36 cellular contexts compared by ENCODE assay signal in genomic region chr17:6572997-6573396, GRCh38.
"Had no signal": no experiment of that assay in that cellular context is flagged by ENCODE, and none has a peak within 500 bp of the region (broad histone marks: within the 10 kb centered on the region; RNA-seq: fewer than 3 reads in every experiment).

No MANE protein-coding gene starts in this region.

- DNase-seq: activated CD4-positive, alpha-beta memory T cell treated with anti-CD3 and anti-CD28 coated beads for 36 hours; activated CD4-positive, alpha-beta T cell treated with anti-CD3 and anti-CD28 coated beads for 36 hours; activated CD4-positive, alpha-beta T cell treated with anti-CD3 and anti-CD28 coated beads, Interleukin-2, amount 10 ng/mL, durations not matched to agents 24 days and 14 days; activated CD4-positive, CD25-positive, alpha-beta regulatory T cell; activated CD4-positive, CD25-positive, alpha-beta regulatory T cell treated with anti-CD3 and anti-CD28 coated beads, Interleukin-2, amount 50 U/mL, for 72 hours; activated CD8-positive, alpha-beta memory T cell treated with anti-CD3 and anti-CD28 coated beads, Interleukin-2, amount 10 ng/mL, durations not matched to agents 7 days and 5 days; activated CD8-positive, alpha-beta memory T cell treated with anti-CD3 and anti-CD28 coated beads, Interleukin-2, amount 50 U/mL, for 4 hours; activated CD8-positive, alpha-beta T cell treated with anti-CD3 and anti-CD28 coated beads, Interleukin-2, amount 10 ng/mL, durations not matched to agents 7 days and 5 days; activated effector memory CD4-positive, alpha-beta T cell treated with anti-CD3 and anti-CD28 coated beads, Interleukin-2, amount 50 U/mL, for 16 hours; activated naive CD4-positive, alpha-beta T cell treated with anti-CD3 and anti-CD28 coated beads for 36 hours; activated naive CD8-positive, alpha-beta T cell treated with anti-CD3 and anti-CD28 coated beads for 36 hours; activated naive CD8-positive, alpha-beta T cell treated with anti-CD3 and anti-CD28 coated beads, Interleukin-2, amount 50 U/mL, for 24 hours; activated T-cell treated with anti-CD3 and anti-CD28 coated beads, Interleukin-2, amount 50 U/mL, for 1 hour; activated T-cell treated with anti-CD3 and anti-CD28 coated beads, Interleukin-2, amount 50 U/mL, for 48 hours; adrenal gland; amygdala; aorta; body of pancreas; caudate nucleus; cortex of kidney; dermis blood vessel endothelial cell; effector CD4-positive, alpha-beta T cell; effector memory CD8-positive, alpha-beta T cell; erythroblast; foreskin keratinocyte; gastrocnemius medialis; T-helper 1 cell; T-helper 17 cell; T1000; WERI-Rb-1 had no signal

- FAIRE-seq: colon had no signal

- H3K36me3 ChIP-seq: adrenal gland, gastrocnemius medialis had no signal

- H3K4me3 Mint-ChIP-seq: activated CD4-positive, alpha-beta memory T cell treated with anti-CD3 and anti-CD28 coated beads for 36 hours; activated CD4-positive, alpha-beta T cell treated with anti-CD3 and anti-CD28 coated beads for 36 hours; activated CD4-positive, alpha-beta T cell treated with anti-CD3 and anti-CD28 coated beads, Interleukin-2, amount 10 ng/mL, durations not matched to agents 24 days and 14 days; activated CD8-positive, alpha-beta memory T cell treated with anti-CD3 and anti-CD28 coated beads, Interleukin-2, amount 10 ng/mL, durations not matched to agents 7 days and 5 days; activated CD8-positive, alpha-beta T cell treated with anti-CD3 and anti-CD28 coated beads, Interleukin-2, amount 10 ng/mL, durations not matched to agents 7 days and 5 days; activated naive CD4-positive, alpha-beta T cell treated with anti-CD3 and anti-CD28 coated beads for 36 hours; activated naive CD4-positive, alpha-beta T cell treated with anti-CD3 and anti-CD28 coated beads, Interleukin-2, amount 50 U/mL, for 24 hours; activated naive CD8-positive, alpha-beta T cell treated with anti-CD3 and anti-CD28 coated beads for 36 hours; activated naive CD8-positive, alpha-beta T cell treated with anti-CD3 and anti-CD28 coated beads, Interleukin-2, amount 50 U/mL, for 24 hours; activated T-helper 1 cell treated with anti-CD3 and anti-CD28 coated beads, Interleukin-12 subunit alpha, Interleukin-12 subunit beta, Interleukin-2, Interleukin-4 antibody, amounts not matched to agents 30 ng/mL and 10 ng/mL and 1 ng/mL, durations not matched to agents 14 hours and 24 hours and 36 hours; effector memory CD8-positive, alpha-beta T cell; T-helper 17 cell; T-helper 2 cell treated with Interferon-gamma antibody and Interleukin-4, amounts not matched to agents 5 μg/mL and 100 μg/mL, for 36 hours had no signal

- H3K9me3 ChIP-seq: adrenal gland, body of pancreas, esophagus muscularis mucosa, gastrocnemius medialis had no signal

- H3K4me1 ChIP-seq: body of pancreas had no signal

- H3K27ac Mint-ChIP-seq: activated CD4-positive, alpha-beta memory T cell treated with anti-CD3 and anti-CD28 coated beads for 36 hours; activated CD4-positive, alpha-beta T cell treated with anti-CD3 and anti-CD28 coated beads for 36 hours; activated CD8-positive, alpha-beta memory T cell treated with anti-CD3 and anti-CD28 coated beads, Interleukin-2, amount 10 ng/mL, durations not matched to agents 7 days and 5 days; activated CD8-positive, alpha-beta T cell treated with anti-CD3 and anti-CD28 coated beads, Interleukin-2, amount 10 ng/mL, durations not matched to agents 7 days and 5 days; activated naive CD4-positive, alpha-beta T cell treated with anti-CD3 and anti-CD28 coated beads for 36 hours; activated naive CD4-positive, alpha-beta T cell treated with anti-CD3 and anti-CD28 coated beads, Interleukin-2, amount 50 U/mL, for 24 hours; activated naive CD8-positive, alpha-beta T cell treated with anti-CD3 and anti-CD28 coated beads for 36 hours; activated naive CD8-positive, alpha-beta T cell treated with anti-CD3 and anti-CD28 coated beads, Interleukin-2, amount 50 U/mL, for 24 hours; activated T-helper 1 cell treated with anti-CD3 and anti-CD28 coated beads, Interleukin-12 subunit alpha, Interleukin-12 subunit beta, Interleukin-2, Interleukin-4 antibody, amounts not matched to agents 30 ng/mL and 10 ng/mL and 1 ng/mL, durations not matched to agents 14 hours and 24 hours and 36 hours; activated T-helper 2 cell treated with anti-CD3 and anti-CD28 coated beads, Interferon-gamma antibody, Interleukin-2, Interleukin-4, amounts not matched to agents 10 μg/mL and 5 μg/mL and 100 μg/mL, durations not matched to agents 14 hours and 24 hours and 36 hours; T-helper 17 cell; T-helper 2 cell treated with Interferon-gamma antibody and Interleukin-4, amounts not matched to agents 5 μg/mL and 100 μg/mL, for 36 hours had no signal

- H3K9me3 Mint-ChIP-seq: activated CD4-positive, alpha-beta memory T cell treated with anti-CD3 and anti-CD28 coated beads for 36 hours; activated CD4-positive, alpha-beta T cell treated with anti-CD3 and anti-CD28 coated beads, Interleukin-2, amount 10 ng/mL, durations not matched to agents 24 days and 14 days; activated naive CD4-positive, alpha-beta T cell treated with anti-CD3 and anti-CD28 coated beads for 36 hours; activated naive CD4-positive, alpha-beta T cell treated with anti-CD3 and anti-CD28 coated beads, Interleukin-2, amount 50 U/mL, for 24 hours; activated naive CD8-positive, alpha-beta T cell treated with anti-CD3 and anti-CD28 coated beads for 36 hours; activated naive CD8-positive, alpha-beta T cell treated with anti-CD3 and anti-CD28 coated beads, Interleukin-2, amount 50 U/mL, for 24 hours; activated T-helper 1 cell treated with anti-CD3 and anti-CD28 coated beads, Interleukin-12 subunit alpha, Interleukin-12 subunit beta, Interleukin-2, Interleukin-4 antibody, amounts not matched to agents 30 ng/mL and 10 ng/mL and 1 ng/mL, durations not matched to agents 14 hours and 24 hours and 36 hours; activated T-helper 2 cell treated with anti-CD3 and anti-CD28 coated beads, Interferon-gamma antibody, Interleukin-2, Interleukin-4, amounts not matched to agents 10 μg/mL and 5 μg/mL and 100 μg/mL, durations not matched to agents 14 hours and 24 hours and 36 hours; effector memory CD8-positive, alpha-beta T cell; T-helper 2 cell treated with Interferon-gamma antibody and Interleukin-4, amounts not matched to agents 5 μg/mL and 100 μg/mL, for 36 hours had no signal

- H3K27ac ChIP-seq: adrenal gland, body of pancreas, esophagus muscularis mucosa, foreskin keratinocyte, gastrocnemius medialis, WERI-Rb-1 had no signal

- ATAC-seq: activated CD4-positive, alpha-beta T cell treated with anti-CD3 and anti-CD28 coated beads for 36 hours; activated CD8-positive, alpha-beta memory T cell treated with anti-CD3 and anti-CD28 coated beads, Interleukin-2, amount 10 ng/mL, durations not matched to agents 7 days and 5 days; activated CD8-positive, alpha-beta T cell treated with anti-CD3 and anti-CD28 coated beads, Interleukin-2, amount 10 ng/mL, durations not matched to agents 7 days and 5 days; activated naive CD8-positive, alpha-beta T cell treated with anti-CD3 and anti-CD28 coated beads, Interleukin-2, amount 50 U/mL, for 24 hours; body of pancreas; effector memory CD8-positive, alpha-beta T cell; foreskin keratinocyte; gastrocnemius medialis; T-helper 17 cell had no signal

- H3K27me3 Mint-ChIP-seq: activated CD4-positive, alpha-beta memory T cell treated with anti-CD3 and anti-CD28 coated beads for 36 hours; activated CD4-positive, alpha-beta T cell treated with anti-CD3 and anti-CD28 coated beads for 36 hours; activated CD4-positive, alpha-beta T cell treated with anti-CD3 and anti-CD28 coated beads, Interleukin-2, amount 10 ng/mL, durations not matched to agents 24 days and 14 days; activated CD8-positive, alpha-beta memory T cell treated with anti-CD3 and anti-CD28 coated beads, Interleukin-2, amount 10 ng/mL, durations not matched to agents 7 days and 5 days; activated naive CD4-positive, alpha-beta T cell treated with anti-CD3 and anti-CD28 coated beads, Interleukin-2, amount 50 U/mL, for 24 hours; activated naive CD8-positive, alpha-beta T cell treated with anti-CD3 and anti-CD28 coated beads for 36 hours; activated naive CD8-positive, alpha-beta T cell treated with anti-CD3 and anti-CD28 coated beads, Interleukin-2, amount 50 U/mL, for 24 hours had no signal

- H3K4me3 ChIP-seq: adrenal gland, body of pancreas, esophagus muscularis mucosa, gastrocnemius medialis had no signal
